14 cellular contexts compared by ENCODE assay signal in genomic region chr14:94823556-94824341, GRCh38. TPM values are rescaled to one million over a fixed set of nuclear protein-coding genes. Genes with fewer than 3 reads are reported as not detected.
A peak's percentile ranks its signal among the peaks of the same experiment; 100 is the strongest.
DNase-seq lines count a peak whose midpoint lies in the region; ATAC-seq and FAIRE-seq lines count a peak whose summit lies in the region.
"Had no signal": no experiment of that assay in that cellular context is flagged by ENCODE, and none has a peak within 500 bp of the region (broad histone marks: within the 10 kb centered on the region; RNA-seq: fewer than 3 reads in every experiment).

No MANE protein-coding gene starts in this region.

- no peak for FAIRE-seq in HTR-8/SVneo (lab: Jason Lieb, UNC)

- ATAC-seq in HG03135 (IDR thresholded peaks at IDR 0.05; ENCODE audit: unreplicated experiment) = no peak
- no peak for ATAC-seq in HG03159 (IDR thresholded peaks at IDR 0.05; ENCODE audit: unreplicated experiment)
- no peak for ATAC-seq in HG02642 (IDR thresholded peaks at IDR 0.05; ENCODE audit: poor library complexity, unreplicated experiment)
- ATAC-seq: heart left ventricle had no signal

- in situ Hi-C loops in ACHN (cut with HindIII; ENCODE audit: low pct_ligation_motif_present, low pct_unique_long_range_greater_than_20kb, low sequenced_read_pairs) (no loop called here), SK-MEL-5 (cut with HindIII; ENCODE audit: low pct_unique_long_range_greater_than_20kb, low sequenced_read_pairs) (no loop called here)

- peak; percentile 27 for DNase-seq in ACHN
- DNase-seq in HT-29 (ENCODE audit: low spot score) = peak; percentile 10
- DNase-seq in SK-MEL-5 (ENCODE audit: low read depth, low spot score) = peak; percentile 55
- peak; percentile 4 for DNase-seq in inferior parietal cortex (ENCODE audit: extremely low spot score)
- DNase-seq in HTR-8/SVneo (ENCODE audit: insufficient read length, low spot score) = no peak
- DNase-seq: activated B cell treated with CpG ODN at 0.5 μM for 24 hours, BE2C, heart left ventricle, occipital lobe had no signal

RNA-seq across cellular contexts. Expression of gene GSC, which starts 53.8 kb away (rescaled TPM):
- total RNA-seq in HT-29 (2014; rRNA removed; shearing (Covaris generic)) = not detected in 2 replicates
- not detected in 2 replicates for total RNA-seq in SK-MEL-5 (2014; rRNA removed; shearing (Covaris generic))
- polyA plus RNA-seq in SK-MEL-5 (2015; cell fraction: cytosol; rRNA removed) = 0.41 and 0.64 TPM in 2 replicates
- polyA plus RNA-seq in SK-MEL-5 (2015; cell fraction: nucleus; rRNA removed) = not detected in 2 replicates
- total RNA-seq: activated B cell treated with CpG ODN at 0.5 μM for 24 hours, G401, lung microvascular endothelial cell, occipital lobe had no signal
